17 cellular contexts compared by ENCODE assay signal in the genomic region with DNA sequence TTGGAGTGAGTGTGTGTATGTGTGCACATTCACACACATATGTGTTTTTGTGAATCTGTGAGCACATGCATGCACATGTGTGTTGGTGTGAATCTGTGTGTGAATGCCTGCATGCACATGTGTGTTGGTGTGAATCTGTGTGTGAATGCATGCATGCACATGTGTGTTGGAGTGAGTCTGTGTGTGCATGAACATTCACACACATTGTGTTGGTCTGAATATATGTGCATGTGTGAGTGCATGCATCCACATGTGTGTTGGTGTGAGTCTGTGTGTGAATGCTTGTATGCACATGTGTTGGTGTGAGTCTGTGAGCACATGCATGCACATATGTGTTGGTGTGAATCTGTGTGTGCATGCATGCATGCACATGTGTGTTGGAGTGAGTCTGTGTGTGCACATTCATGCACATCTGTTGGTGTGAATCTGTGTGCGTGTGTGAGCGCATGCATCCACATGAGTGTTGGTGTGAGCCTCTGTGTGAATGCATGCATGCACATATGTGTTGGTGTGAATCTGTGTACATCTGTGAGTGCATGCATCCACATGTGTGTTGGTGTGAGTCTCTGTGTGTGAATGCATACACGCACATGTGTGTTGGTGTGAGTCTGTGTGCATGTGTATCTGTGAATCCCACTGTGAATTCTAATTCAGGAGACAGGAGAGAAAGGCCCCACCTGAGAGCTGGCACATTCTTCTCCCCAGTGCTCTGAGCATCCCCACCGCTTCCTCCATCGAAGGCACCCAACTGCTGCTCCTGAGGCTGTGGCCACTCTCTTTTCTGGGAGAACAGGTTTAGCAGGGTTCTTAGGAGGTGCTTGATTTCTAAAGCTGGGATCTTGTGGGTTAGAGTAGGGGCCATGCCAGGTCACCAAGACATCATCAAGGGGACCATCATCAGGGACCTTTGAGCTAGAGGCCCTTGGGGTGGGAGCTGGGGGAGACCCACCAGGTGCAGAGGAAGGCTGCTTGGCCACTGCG.
DNase-seq lines count a peak whose midpoint lies in the region; FAIRE-seq and TF ChIP-seq lines count a peak whose summit lies in the region.
"Had no signal": no experiment of that assay in that cellular context is flagged by ENCODE, and none has a peak within 500 bp of the region (broad histone marks: within the 10 kb centered on the region; RNA-seq: fewer than 3 reads in every experiment).

No MANE protein-coding gene starts in this region.

- WGBS in trophoblast cell (ENCODE audit: extremely low coverage, insufficient coverage, insufficient read length), result no CpG with 5 or more reads among the region's 6 CpGs

- no peak overlapping the region for H2BK120ac ChIP-seq in trophoblast cell (ENCODE audit: insufficient read depth, low read length, poor library complexity)

- H2BK5ac ChIP-seq in trophoblast cell (ENCODE audit: low read depth, low read length, poor library complexity), result no peak overlapping the region

- DNase-seq in DMS53 (lab: John Stamatoyannopoulos, UW), result peak; percentile 21
- no peak for DNase-seq in DMS53 treated with DMSO at 0.1 percent for 48 hours (lab: John Stamatoyannopoulos, UW; ENCODE audit: unreplicated experiment)
- peak; percentile 93 for DNase-seq in DMS79 (lab: John Stamatoyannopoulos, UW)
- DNase-seq in RWPE1 (ENCODE audit: low spot score), result peak; percentile 24
- no peak for DNase-seq in trophoblast cell
- DNase-seq in D721Med (ENCODE audit: insufficient read length, low spot score), result no peak
- DNase-seq in kidney, result no peak
- DNase-seq in tibial artery, result no peak
- DNase-seq: CD8-positive, alpha-beta memory T cell; EL; MV-4-11; NCI-H1417; NCI-H187 treated with DMSO at 0.1 percent for 48 hours; NCI-H2171 treated with DMSO at 0.1 percent for 48 hours; NCI-H524 had no signal

- H3K4me2 ChIP-seq in trophoblast cell (ENCODE audit: low read length), result no peak overlapping the region

- H3K4me1 ChIP-seq in trophoblast cell (ENCODE audit: control insufficient read depth in 1 of 2, insufficient read depth in 2 of 2, low read length in 2 of 2) (no peaks in the 10 kb centered on the region), kidney (ENCODE audit: control insufficient read depth in 1 of 2, insufficient read depth in 1 of 2, low read depth in 1 of 2, low read length in 2 of 2) (peaks cover 0 to 41% of the 10 kb centered on the region in 2 donors), tibial artery (peaks cover 0 to 69% (median 45%) of the 10 kb centered on the region in 4 donors)

- H4K8ac ChIP-seq in trophoblast cell (ENCODE audit: low read depth, low read length), result no peak overlapping the region

- no peak overlapping the region for H3K9ac ChIP-seq in trophoblast cell (ENCODE audit: low read length)
- no peak overlapping the region for H3K9ac ChIP-seq in kidney (ENCODE audit: low read length in 2 of 2)

- H3K23ac ChIP-seq in trophoblast cell (ENCODE audit: low read length), result peak overlapping the region; percentile 55

- no peaks in the 10 kb centered on the region for H3K79me2 ChIP-seq in trophoblast cell (ENCODE audit: control insufficient read depth, insufficient read depth, low read length, poor library complexity)

- H3K27me3 ChIP-seq in trophoblast cell (ENCODE audit: insufficient read depth, low read length) (no peaks in the 10 kb centered on the region), tibial artery (no peaks in the 10 kb centered on the region)

- no peak overlapping the region for H3K18ac ChIP-seq in trophoblast cell (ENCODE audit: low read length)

- H3K36me3 ChIP-seq in trophoblast cell (ENCODE audit: control insufficient read depth in 1 of 2, insufficient read depth in 2 of 2, low read length in 2 of 2), result no peaks in the 10 kb centered on the region
- no peaks in the 10 kb centered on the region for H3K36me3 ChIP-seq in kidney (ENCODE audit: control insufficient read depth in 1 of 2, insufficient read depth in 2 of 2, low read length in 2 of 2)
- no peaks in the 10 kb centered on the region for H3K36me3 ChIP-seq in tibial artery

- H3K27ac ChIP-seq in RWPE1 (no peak overlapping the region), trophoblast cell (ENCODE audit: low read depth, low read length) (no peak overlapping the region), kidney (ENCODE audit: low read depth in 2 of 2, low read length in 2 of 2) (no peak overlapping the region), tibial artery (no peak overlapping the region)
- H3K27ac ChIP-seq: 22Rv1 had no signal

- no peak overlapping the region for H2BK12ac ChIP-seq in trophoblast cell (ENCODE audit: low read length)

- no peak overlapping the region for H3K14ac ChIP-seq in trophoblast cell (ENCODE audit: low read length)

- no peak for TF ChIP-seq CTCF in RWPE1 (conservative IDR thresholded peaks at IDR 0.05; ENCODE audit: low read depth)
- TF ChIP-seq CTCF in D721Med (IDR thresholded peaks at IDR 0.05; ENCODE audit: insufficient read depth, missing control alignments), result no peak
- no peak for TF ChIP-seq CTCF in kidney (IDR thresholded peaks at IDR 0.05; ENCODE audit: borderline replicate concordance, extremely low read depth, insufficient read depth)
- no peak for TF ChIP-seq CTCF in tibial artery (IDR thresholded peaks at IDR 0.05)

- H3K9me3 ChIP-seq in trophoblast cell (ENCODE audit: insufficient read depth, low read depth, low read length) (peaks cover 21% of the 10 kb centered on the region), kidney (ENCODE audit: control insufficient read depth in 1 of 2, low read length in 2 of 2) (no peaks in the 10 kb centered on the region), tibial artery (no peaks in the 10 kb centered on the region)

- H4K12ac ChIP-seq in trophoblast cell (ENCODE audit: low read depth, low read length), result no peak overlapping the region

- no peak overlapping the region for H2AFZ ChIP-seq in trophoblast cell (ENCODE audit: insufficient read depth, low read length, poor library complexity)

- no peak overlapping the region for H4K91ac ChIP-seq in trophoblast cell (ENCODE audit: low read depth, low read length)

- H3K4me3 ChIP-seq in trophoblast cell (ENCODE audit: low read depth, low read length) (peak overlapping the region; percentile 11), kidney (ENCODE audit: low read length in 2 of 2) (no peak overlapping the region), tibial artery (no peak overlapping the region)
- H3K4me3 ChIP-seq: K562 had no signal

- H3K4ac ChIP-seq in trophoblast cell (ENCODE audit: low read depth, low read length), result no peak overlapping the region

- POLR2A ChIA-PET in RWPE1 (lab: Yijun Ruan, JAX; ENCODE audit: low non-redundant PET), result no interaction called here

- H3K79me1 ChIP-seq in trophoblast cell (ENCODE audit: low read length), result no peaks in the 10 kb centered on the region

- CTCF ChIA-PET in RWPE1 (lab: Yijun Ruan, JAX), result no interaction called here

- intact Hi-C loops in kidney (cut with DNase I), result no loop called here
- intact Hi-C loops in tibial artery (cut with DNase I; ENCODE audit: low total_unique reads), result no loop called here

- FAIRE-seq in D721Med (lab: Jason Lieb, UNC), result no peak
- FAIRE-seq in kidney (lab: Jason Lieb, UNC), result no peak
- FAIRE-seq: K562 had no signal

- H2AK5ac ChIP-seq in trophoblast cell (ENCODE audit: low read length), result no peak overlapping the region

Comparison
In these comparisons a context has a peak if more than half of its experiments do, and no peak if none do; other contexts are left out.
1. DNase-seq: peak in DMS53 (single experiment), DMS79 (single experiment) and RWPE1 (single experiment); none in DMS53 treated with DMSO at 0.1 percent for 48 hours (single experiment), trophoblast cell (0 of 2), D721Med (single experiment), kidney (single experiment) and tibial artery (0 of 2).